ENCODE assay signal across 18 cellular contexts in genomic region chr12:125143491-125143890, GRCh38. TPM values are rescaled to one million over a fixed set of nuclear protein-coding genes. Genes with fewer than 3 reads are reported as not detected.
A peak's percentile ranks its signal among the peaks of the same experiment; 100 is the strongest.
DNase-seq lines count a peak whose midpoint lies in the region; ATAC-seq, FAIRE-seq and TF ChIP-seq lines count a peak whose summit lies in the region.
"Had no signal": no experiment of that assay in that cellular context is flagged by ENCODE, and none has a peak within 500 bp of the region (broad histone marks: within the 10 kb centered on the region; RNA-seq: fewer than 3 reads in every experiment).

No MANE protein-coding gene starts in this region.

- H3K9me3 ChIP-seq in H1 (ENCODE audit: insufficient read depth in 2 of 2, low read depth in 1 of 2, low read length in 1 of 2) (no peaks in the 10 kb centered on the region), suprapubic skin (no peaks in the 10 kb centered on the region)
- H3K9me3 ChIP-seq: ovary, upper lobe of right lung had no signal

- H3K9ac ChIP-seq in H1 (replicated peaks in 1 of 4; ENCODE audit: extremely low read depth in 1 of 4, low read depth in 3 of 4, low read length in 3 of 4), result no peak overlapping the region

- no peak overlapping the region for H3K14ac ChIP-seq in H1 (ENCODE audit: insufficient read length)

- CTCF ChIA-PET in H1 (lab: Charles Lee; ENCODE audit: partially characterized antibody), result interaction anchor here (0.6 kb wide), 1 partner anchor 117 kb away, joined by 3 read pairs; no protein-coding TSS in a partner anchor

- H3K79me2 ChIP-seq in H1 (ENCODE audit: control insufficient read depth in 1 of 2, insufficient read depth in 2 of 2, low read length in 2 of 2), result no peaks in the 10 kb centered on the region

- no peaks in the 10 kb centered on the region for H3K27me3 ChIP-seq in H1 (replicated peaks in 1 of 4; ENCODE audit: control insufficient read depth in 3 of 4, extremely low read depth in 1 of 4, insufficient read depth in 3 of 4, low read length in 3 of 4)
- H3K27me3 ChIP-seq in suprapubic skin, result no peaks in the 10 kb centered on the region
- H3K27me3 ChIP-seq: ovary, upper lobe of right lung had no signal

- WGBS in H1 (ENCODE audit: extremely low coverage in 1 of 2, insufficient coverage in 1 of 2, insufficient read length in 1 of 2, insufficient replicate concordance in 2 of 2, low coverage in 1 of 2, low lambda C conversion rate in 2 of 2, missing lambda C conversion rate in 1 of 2), 2 experiments, result 85% methylated on average over 9 of the region's 9 CpGs; no CpG with 5 or more reads in 1 of the 2 experiments
- 17% methylated on average over 8 of the region's 9 CpGs for WGBS in suprapubic skin

- no peak overlapping the region for H2BK12ac ChIP-seq in H1 (ENCODE audit: low read depth, low read length)

- no peak overlapping the region for H2AK5ac ChIP-seq in H1 (ENCODE audit: low read depth, low read length)

- FAIRE-seq in H1 (lab: Jason Lieb, UNC), result no peak

- TF ChIP-seq POLR2A in H1 (IDR thresholded peaks at IDR 0.05; ENCODE audit: control extremely low read depth in 1 of 2, low read depth in 2 of 2, low read length in 2 of 2) (no peak), suprapubic skin (IDR thresholded peaks at IDR 0.05) (no peak)

- no peak overlapping the region for H2AFZ ChIP-seq in H1 (ENCODE audit: low read length)

- no peak overlapping the region for H2BK15ac ChIP-seq in H1 (ENCODE audit: low read length)

- no peak for TF ChIP-seq RAD21 in H1 (IDR thresholded peaks at IDR 0.05 in 1 of 2, conservative IDR thresholded peaks at IDR 0.05 in 1 of 2; ENCODE audit: low read depth in 2 of 2, low read length in 2 of 2)

- H3K56ac ChIP-seq in H1 (replicated peaks; ENCODE audit: insufficient read length, low read depth, low read length), result no peak overlapping the region

- H3K4me1 ChIP-seq in H1 (replicated peaks in 1 of 4; ENCODE audit: control insufficient read depth in 3 of 4, insufficient read depth in 4 of 4, low read length in 3 of 4), result peaks cover 0 to 5% (median 3%) of the 10 kb centered on the region in 4 experiments; a peak in 4 of 7 replicates
- peaks cover 13% of the 10 kb centered on the region for H3K4me1 ChIP-seq in suprapubic skin
- H3K4me1 ChIP-seq: upper lobe of right lung had no signal

- H3K4me3 ChIP-seq in H1 (ENCODE audit: extremely low read depth in 1 of 4, insufficient read depth in 2 of 4, low read depth in 3 of 4, low read length in 4 of 4) (no peak overlapping the region), suprapubic skin (no peak overlapping the region)
- H3K4me3 ChIP-seq: ovary, upper lobe of right lung had no signal

- POLR2A ChIA-PET in H1 (lab: Charles Lee; ENCODE audit: partially characterized antibody), result no interaction called here

- peaks cover 2 to 3% of the 10 kb centered on the region in 2 experiments for H4K20me1 ChIP-seq in H1 (replicated peaks in 1 of 2; ENCODE audit: control insufficient read depth in 1 of 2, insufficient read depth in 2 of 2, low read length in 2 of 2)

- H3K23me2 ChIP-seq in H1 (ENCODE audit: low read depth, low read length), result no peaks in the 10 kb centered on the region

- H3K36me3 ChIP-seq in H1 (ENCODE audit: control insufficient read depth in 2 of 4, insufficient read depth in 4 of 4, low read length in 3 of 4) (no peaks in the 10 kb centered on the region), suprapubic skin (peaks cover 10% of the 10 kb centered on the region)
- H3K36me3 ChIP-seq: ovary, upper lobe of right lung had no signal

- no peak overlapping the region for H3K4ac ChIP-seq in H1 (replicated peaks; ENCODE audit: insufficient read length, low read depth, low read length)

- no peak overlapping the region for H2BK120ac ChIP-seq in H1 (replicated peaks; ENCODE audit: low read depth, low read length)

- no peak for TF ChIP-seq EP300 in H1 (IDR thresholded peaks at IDR 0.05; ENCODE audit: borderline replicate concordance in 1 of 2, low read depth in 2 of 2, low read length in 2 of 2)
- no peak for TF ChIP-seq EP300 in suprapubic skin (IDR thresholded peaks at IDR 0.05)

- no peak overlapping the region for H4K91ac ChIP-seq in H1 (replicated peaks; ENCODE audit: insufficient read length, low read length)

- H3K79me1 ChIP-seq in H1 (ENCODE audit: low read depth, low read length), result no peaks in the 10 kb centered on the region

- ATAC-seq in GM18502 (IDR thresholded peaks at IDR 0.05; ENCODE audit: poor library complexity, unreplicated experiment), result no peak
- ATAC-seq: activated T-cell treated with anti-CD3 and anti-CD28 coated beads, Interleukin-2, amount 50 U/mL, for 72 hours; upper lobe of right lung had no signal

- DNase-seq in AG20443 (ENCODE audit: low spot score) (peak; percentile 77), M059J (ENCODE audit: low read depth) (peak; percentile 8), H1 (ENCODE audit: low read depth in 1 of 2, low spot score in 2 of 2) (no peak), lung microvascular endothelial cell (ENCODE audit: low read depth in 2 of 2) (peak; percentile 72 to 84), NCI-H1105 treated with DMSO at 0.1 percent for 48 hours (lab: John Stamatoyannopoulos, UW) (no peak), suprapubic skin (ENCODE audit: low spot score in 2 of 2) (no peak), GM19238 (ENCODE audit: insufficient read length, low spot score) (no peak)
- DNase-seq: activated CD4-positive, alpha-beta T cell treated with anti-CD3 and anti-CD28 coated beads for 4 hours; activated T-cell treated with anti-CD3 and anti-CD28 coated beads, Interleukin-2, amount 50 U/mL, for 72 hours; DND-41; midbrain; NCI-H1105; NCI-H345; OCI-M1; ovary; T-helper 1 cell; upper lobe of right lung had no signal

- H3K18ac ChIP-seq in H1 (ENCODE audit: extremely low read depth, low read length), result no peak overlapping the region

- H4K8ac ChIP-seq in H1 (ENCODE audit: extremely low read depth, insufficient read depth, low read length), result peak overlapping the region; percentile 48; the same call in 1 of the 2 replicates

- H3K4me2 ChIP-seq in H1 (ENCODE audit: insufficient read depth in 1 of 2, low read depth in 2 of 2, low read length in 2 of 2), result no peak overlapping the region

- TF ChIP-seq CTCF in H1 (IDR thresholded peaks at IDR 0.05; ENCODE audit: control extremely low read depth in 1 of 3, insufficient read depth in 1 of 3, low read depth in 1 of 3, low read length in 3 of 3) (no peak), suprapubic skin (IDR thresholded peaks at IDR 0.05) (no peak)

- no peak overlapping the region for H2BK5ac ChIP-seq in H1 (ENCODE audit: low read depth, low read length)

- H3K23ac ChIP-seq in H1 (ENCODE audit: insufficient read length), result no peak overlapping the region

- no peak overlapping the region for H3K27ac ChIP-seq in H1 (ENCODE audit: low read depth, low read length)
- H3K27ac ChIP-seq in suprapubic skin, result no peak overlapping the region
- H3K27ac ChIP-seq: ovary, upper lobe of right lung had no signal

- no peak overlapping the region for H2BK20ac ChIP-seq in H1 (ENCODE audit: low read length)

- no peak overlapping the region for H4K5ac ChIP-seq in H1 (ENCODE audit: insufficient read length, low read depth, low read length)

TF ChIP-seq in H1, 55 proteins besides CTCF, POLR2A, EP300 and RAD21:
- TF ChIP-seq BRCA1 (IDR thresholded peaks at IDR 0.05; ENCODE audit: low read depth, low read length) (no peak), SP2 (IDR thresholded peaks at IDR 0.05; ENCODE audit: low read length) (no peak), YY1 (IDR thresholded peaks at IDR 0.05; ENCODE audit: low read depth, low read length) (no peak), ASH2L (IDR thresholded peaks at IDR 0.05; ENCODE audit: low read length) (no peak), JUN (IDR thresholded peaks at IDR 0.05; ENCODE audit: low read depth, low read length) (no peak), TAF7 (optimal IDR thresholded peaks at IDR 0.05; ENCODE audit: borderline replicate concordance, low read depth, low read length) (no peak)

RNA-seq across cellular contexts. Expression of gene TMEM132B, which starts 42.7 kb away (rescaled TPM):
- total RNA-seq in M059J (2014; rRNA removed; shearing (Covaris generic)), result 0.02 TPM in 1 of 2 replicates, not detected in the other
- 94.3 and 95.9 TPM in 2 replicates for total RNA-seq in H1 (2021; fragmentation: NEBNext Ultra II Directional; extraction: Animal tissue kit (Norgen Biotek cat#: 25700))
- 18.7 and 20.3 TPM in 2 replicates for polyA plus RNA-seq in H1 (2011; rRNA removed)
- polyA plus RNA-seq in H1 (2011; cell fraction: cytosol; rRNA removed), result 19.2 TPM
- 108 TPM for polyA plus RNA-seq in H1 (2011; cell fraction: nucleus; rRNA removed)
- polyA plus RNA-seq in H1 (2012, experiment 1 of 2), result 45.0 to 66.0 TPM (median 51.4 TPM) in 4 replicates
- polyA plus RNA-seq in H1 (2012, experiment 2 of 2), result 7.1 TPM
- 52.0 TPM for polyA plus RNA-seq in H1 (2013, experiment 1 of 2)
- 51.0 TPM for polyA plus RNA-seq in H1 (2013, experiment 2 of 2)
- polyA minus RNA-seq in H1 (2011; rRNA and poly(A)+ RNA removed), result 113 and 191 TPM in 2 replicates
- polyA minus RNA-seq in H1 (2011; cell fraction: cytosol; rRNA and poly(A)+ RNA removed), result 34.1 TPM
- 219 TPM for polyA minus RNA-seq in H1 (2011; cell fraction: nucleus; rRNA and poly(A)+ RNA removed)
- total RNA-seq in lung microvascular endothelial cell (under 0.01 TPM in 2 replicates), suprapubic skin (1 to 10 TPM; 1.7 to 5.7 (median 3.6) TPM)
- total RNA-seq: activated T-cell treated with anti-CD3 and anti-CD28 coated beads, Interleukin-2, amount 50 U/mL, for 72 hours had no signal

Comparison
In these comparisons a context has a peak if more than half of its experiments do, and no peak if none do; other contexts are left out.
1. DNase-seq: peak in AG20443 (single experiment), M059J (single experiment) and lung microvascular endothelial cell (2 of 2); none in H1 (0 of 2), NCI-H1105 treated with DMSO at 0.1 percent for 48 hours (single experiment), suprapubic skin (0 of 2) and GM19238 (single experiment).
2. RNA of gene TMEM132B, which starts 42.7 kb away (total RNA-seq): 94.3 to 95.9 TPM in H1; 1.7 to 5.7 TPM in suprapubic skin, 0.02 TPM in M059J and under 0.01 TPM in lung microvascular endothelial cell; every median in the first group is over 10 times any median in the second.